ENCODE assay signal across 1 cellular context in genomic region chr13:98050041-98050466, GRCh38.
TF ChIP-seq lines count a peak whose summit lies in the region.

No MANE protein-coding gene starts in this region.

TF ChIP-seq in HepG2, 621 proteins besides CTCF, POLR2A, EP300 and RAD21 (continued from another document and continues in another):
- peak; percentile 29; the same call in 1 of the 2 replicates for TF ChIP-seq ATF2 (CRISPR knock-in tag; IDR thresholded peaks at IDR 0.05)
- TF ChIP-seq ATF6 (CRISPR knock-in tag; conservative IDR thresholded peaks at IDR 0.05) = no peak
- TF ChIP-seq ZUFSP (CRISPR knock-in tag; IDR thresholded peaks at IDR 0.05; ENCODE audit: borderline replicate concordance) = no peak
- TF ChIP-seq ZNF639 (CRISPR knock-in tag; conservative IDR thresholded peaks at IDR 0.05) = no peak
- no peak for TF ChIP-seq SIN3A (IDR thresholded peaks at IDR 0.05; ENCODE audit: borderline replicate concordance, low read depth, low read length)
- no peak for TF ChIP-seq RELA (CRISPR knock-in tag; IDR thresholded peaks at IDR 0.05)
- no peak for TF ChIP-seq ZNF83 (CRISPR knock-in tag; IDR thresholded peaks at IDR 0.05; ENCODE audit: borderline replicate concordance)
- peak; percentile 73; the same call in 1 of the 2 replicates for TF ChIP-seq GATA4 (IDR thresholded peaks at IDR 0.05; ENCODE audit: borderline replicate concordance, low read depth)
- no peak for TF ChIP-seq HNRNPLL (IDR thresholded peaks at IDR 0.05; ENCODE audit: low read depth, low read length, poor library complexity, severe bottlenecking)
- no peak for TF ChIP-seq ZNF546 (CRISPR knock-in tag; conservative IDR thresholded peaks at IDR 0.05)
- no peak for TF ChIP-seq CHD2 (IDR thresholded peaks at IDR 0.05; ENCODE audit: low read depth, low read length)
- peak; percentile 71 for TF ChIP-seq FOSL2 (CRISPR knock-in tag; IDR thresholded peaks at IDR 0.05)
- no peak for TF ChIP-seq ZNF10 (CRISPR knock-in tag; IDR thresholded peaks at IDR 0.05; ENCODE audit: borderline replicate concordance, low read depth)
- no peak for TF ChIP-seq SNAI1 (CRISPR knock-in tag; IDR thresholded peaks at IDR 0.05; ENCODE audit: borderline replicate concordance)
- no peak for TF ChIP-seq TCF12 (IDR thresholded peaks at IDR 0.05)
- TF ChIP-seq TCF12 (CRISPR knock-in tag; IDR thresholded peaks at IDR 0.05) = no peak
- TF ChIP-seq DNMT3B (CRISPR knock-in tag; conservative IDR thresholded peaks at IDR 0.05) = no peak
- no peak for TF ChIP-seq CENPBD1 (CRISPR knock-in tag; IDR thresholded peaks at IDR 0.05; ENCODE audit: borderline replicate concordance, low read depth)
- no peak for TF ChIP-seq ZNF274 (CRISPR knock-in tag; IDR thresholded peaks at IDR 0.05)
- no peak for TF ChIP-seq MLXIP (CRISPR knock-in tag; IDR thresholded peaks at IDR 0.05; ENCODE audit: borderline replicate concordance)
- no peak for TF ChIP-seq GLMP (CRISPR knock-in tag; IDR thresholded peaks at IDR 0.05; ENCODE audit: borderline replicate concordance)
- no peak for TF ChIP-seq KLF6 (CRISPR knock-in tag; IDR thresholded peaks at IDR 0.05)
- no peak for TF ChIP-seq ZNF12 (CRISPR knock-in tag; IDR thresholded peaks at IDR 0.05)
- TF ChIP-seq ZNF619 (CRISPR knock-in tag; IDR thresholded peaks at IDR 0.05) = no peak
- no peak for TF ChIP-seq XBP1 (CRISPR knock-in tag; IDR thresholded peaks at IDR 0.05)
- TF ChIP-seq ZNF782 (CRISPR knock-in tag; IDR thresholded peaks at IDR 0.05; ENCODE audit: borderline replicate concordance) = no peak
- TF ChIP-seq ARNT (IDR thresholded peaks at IDR 0.05) = no peak
- no peak for TF ChIP-seq ZKSCAN1 (IDR thresholded peaks at IDR 0.05; ENCODE audit: low read length)
- no peak for TF ChIP-seq ZNF530 (CRISPR knock-in tag; IDR thresholded peaks at IDR 0.05; ENCODE audit: low read depth)
- TF ChIP-seq KDM6A (CRISPR knock-in tag; IDR thresholded peaks at IDR 0.05; ENCODE audit: low read depth) = no peak
- no peak for TF ChIP-seq U2AF1 (optimal IDR thresholded peaks at IDR 0.05; ENCODE audit: low read depth, low read length)
- TF ChIP-seq ARID2 (CRISPR knock-in tag; IDR thresholded peaks at IDR 0.05; ENCODE audit: borderline replicate concordance) = no peak
- no peak for TF ChIP-seq ZBTB39 (CRISPR knock-in tag; IDR thresholded peaks at IDR 0.05)
- no peak for TF ChIP-seq KDM3A (CRISPR knock-in tag; IDR thresholded peaks at IDR 0.05; ENCODE audit: low read depth)
- TF ChIP-seq CEBPB (IDR thresholded peaks at IDR 0.05; ENCODE audit: borderline replicate concordance, low read depth, low read length) = no peak
- TF ChIP-seq LBX2 (CRISPR knock-in tag; IDR thresholded peaks at IDR 0.05; ENCODE audit: borderline replicate concordance) = no peak
- TF ChIP-seq ZNF766 (CRISPR knock-in tag; IDR thresholded peaks at IDR 0.05; ENCODE audit: borderline replicate concordance) = no peak
- no peak for TF ChIP-seq SALL2 (CRISPR knock-in tag; IDR thresholded peaks at IDR 0.05)
- no peak for TF ChIP-seq KDM5B (CRISPR knock-in tag; IDR thresholded peaks at IDR 0.05; ENCODE audit: borderline replicate concordance)
- peak; percentile 61; the same call in 1 of the 2 replicates for TF ChIP-seq ZMYM2 (CRISPR knock-in tag; IDR thresholded peaks at IDR 0.05)
- TF ChIP-seq ZNF143 (CRISPR knock-in tag; IDR thresholded peaks at IDR 0.05) = no peak
- no peak for TF ChIP-seq PREB (CRISPR knock-in tag; IDR thresholded peaks at IDR 0.05)
- no peak for TF ChIP-seq ZNF773 (CRISPR knock-in tag; IDR thresholded peaks at IDR 0.05; ENCODE audit: borderline replicate concordance)
- TF ChIP-seq MAFK (conservative IDR thresholded peaks at IDR 0.05 in 1 of 2, IDR thresholded peaks at IDR 0.05 in 1 of 2; ENCODE audit: low read length in 2 of 2) = no peak
- no peak for TF ChIP-seq GPN1 (CRISPR knock-in tag; IDR thresholded peaks at IDR 0.05; ENCODE audit: borderline replicate concordance)
- no peak for TF ChIP-seq ZIK1 (CRISPR knock-in tag; IDR thresholded peaks at IDR 0.05; ENCODE audit: borderline replicate concordance, low read depth)
- no peak for TF ChIP-seq ZNF256 (CRISPR knock-in tag; conservative IDR thresholded peaks at IDR 0.05)
- TF ChIP-seq ZC3H13 (CRISPR knock-in tag; IDR thresholded peaks at IDR 0.05) = no peak
- no peak for TF ChIP-seq DR1 (CRISPR knock-in tag; IDR thresholded peaks at IDR 0.05)
- TF ChIP-seq MLLT10 (CRISPR knock-in tag; IDR thresholded peaks at IDR 0.05) = no peak
- TF ChIP-seq ZFP36L2 (CRISPR knock-in tag; IDR thresholded peaks at IDR 0.05) = no peak
